Comparison of ENCODE assay signal across 14 cellular contexts in genomic region chr7:134908289-134908688, GRCh38.
A peak's percentile ranks its signal among the peaks of the same experiment; 100 is the strongest.
DNase-seq lines count a peak whose midpoint lies in the region; ATAC-seq and TF ChIP-seq lines count a peak whose summit lies in the region.
"Had no signal": no experiment of that assay in that cellular context is flagged by ENCODE, and none has a peak within 500 bp of the region (broad histone marks: within the 10 kb centered on the region; RNA-seq: fewer than 3 reads in every experiment).

No MANE protein-coding gene starts in this region.

- H3K36me3 ChIP-seq in GM06990 (ENCODE audit: control insufficient read depth, insufficient read depth, low read length) = no peaks in the 10 kb centered on the region
- H3K36me3 ChIP-seq: left lung, WERI-Rb-1 had no signal

- H3K4me1 Mint-ChIP-seq in nephron = peaks cover 45% of the 10 kb centered on the region

- in situ Hi-C loops in astrocyte of the spinal cord (cut with HindIII; ENCODE audit: low sequenced_read_pairs) = no loop called here

- peaks cover 10% of the 10 kb centered on the region for H3K36me3 Mint-ChIP-seq in nephron (ENCODE audit: low read depth)

- ATAC-seq in HG02870 (IDR thresholded peaks at IDR 0.05; ENCODE audit: unreplicated experiment) = peak; percentile 74
- no peak for ATAC-seq in GM19467 (IDR thresholded peaks at IDR 0.05; ENCODE audit: unreplicated experiment)

- H3K4me3 Mint-ChIP-seq in nephron = no peak overlapping the region

- no peaks in the 10 kb centered on the region for H3K9me3 Mint-ChIP-seq in nephron

- peak overlapping the region in 2 of 3 experiments; percentile 9 to 69 for H3K27ac Mint-ChIP-seq in nephron

- H3K4me3 ChIP-seq in GM06990 (replicated peaks; ENCODE audit: low read depth, low read length) = no peak overlapping the region
- no peak overlapping the region for H3K4me3 ChIP-seq in astrocyte of the spinal cord (ENCODE audit: low read depth, low read length)
- H3K4me3 ChIP-seq: left lung had no signal

- no peaks in the 10 kb centered on the region for H3K27me3 Mint-ChIP-seq in nephron (ENCODE audit: low read depth)

- TF ChIP-seq CTCF in GM06990 (IDR thresholded peaks at IDR 0.05; ENCODE audit: insufficient read depth, low read length, poor library complexity, severe bottlenecking) = no peak
- no peak for TF ChIP-seq CTCF in astrocyte of the spinal cord (IDR thresholded peaks at IDR 0.05; ENCODE audit: low read depth, low read length)
- no peak for TF ChIP-seq CTCF in nephron (IDR thresholded peaks at IDR 0.05; ENCODE audit: unreplicated experiment in 3 of 3)

- DNase-seq in GM06990 (ENCODE audit: extremely low read depth, insufficient read length) (peak; percentile 29), astrocyte of the spinal cord (ENCODE audit: low read depth, low spot score) (peak; percentile 48), NCI-H1105 (lab: John Stamatoyannopoulos, UW) (no peak), NAMALWA (ENCODE audit: low spot score) (no peak), NCI-H345 treated with DMSO at 0.1 percent for 48 hours (lab: John Stamatoyannopoulos, UW; ENCODE audit: unreplicated experiment) (no peak)
- DNase-seq: Caco-2, left lung, NCI-H524 treated with DMSO at 0.1 percent for 48 hours, posterior cingulate gyrus, SIG-M5, WERI-Rb-1 had no signal

- H3K27me3 ChIP-seq in GM06990 (replicated peaks; ENCODE audit: control insufficient read depth, insufficient read depth, low read length) = no peaks in the 10 kb centered on the region
- H3K27me3 ChIP-seq: left lung had no signal

Comparison
In these comparisons a context has a peak if more than half of its experiments do, and no peak if none do; other contexts are left out.
1. DNase-seq: peak in GM06990 (single experiment) and astrocyte of the spinal cord (single experiment); none in NCI-H1105 (single experiment), NAMALWA (single experiment) and NCI-H345 treated with DMSO at 0.1 percent for 48 hours (single experiment).